26 cellular contexts compared by ENCODE assay signal in the genomic region with DNA sequence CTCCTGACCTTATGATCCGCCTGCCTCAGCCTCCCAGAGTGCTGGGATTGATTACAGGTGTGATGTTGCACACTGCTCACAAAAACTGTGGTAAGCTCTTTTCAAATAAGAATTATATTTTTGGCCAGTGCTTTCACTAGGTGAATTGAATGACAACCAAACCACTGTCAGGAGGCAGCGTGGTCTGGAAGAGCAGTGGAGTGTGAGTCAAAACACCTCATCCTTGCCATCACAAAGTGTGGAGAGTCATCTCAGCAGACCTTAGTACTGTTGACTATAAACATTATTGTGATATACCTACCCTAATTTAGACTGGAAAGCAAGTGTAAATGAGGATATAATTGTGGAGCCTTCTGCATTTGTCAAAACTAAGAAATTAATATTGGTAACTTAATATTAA.
DNase-seq lines count a peak whose midpoint lies in the region; ATAC-seq and TF ChIP-seq lines count a peak whose summit lies in the region.
"Had no signal": no experiment of that assay in that cellular context is flagged by ENCODE, and none has a peak within 500 bp of the region (broad histone marks: within the 10 kb centered on the region; RNA-seq: fewer than 3 reads in every experiment).

No MANE protein-coding gene starts in this region.

- no peak for TF ChIP-seq CTCF in heart left ventricle (IDR thresholded peaks at IDR 0.05)
- no peak for TF ChIP-seq CTCF in gastroesophageal sphincter (IDR thresholded peaks at IDR 0.05)

- TF ChIP-seq POLR2A in heart left ventricle (IDR thresholded peaks at IDR 0.05) (no peak), gastroesophageal sphincter (IDR thresholded peaks at IDR 0.05) (no peak)

- H3K27me3 ChIP-seq in heart left ventricle (no peaks in the 10 kb centered on the region), gastroesophageal sphincter (no peaks in the 10 kb centered on the region)
- H3K27me3 ChIP-seq: esophagus muscularis mucosa, gastrocnemius medialis, Peyer's patch, SJCRH30 had no signal

- 73 to 90% (median 85%) methylated on average over 2 of the region's 2 CpGs for WGBS in heart left ventricle, 4 donors
- 60 to 100% methylated on average over 1 of the region's 2 CpGs for WGBS in gastroesophageal sphincter (ENCODE audit: low coverage in 1 of 2), 2 donors

- peaks cover 17% of the 10 kb centered on the region for H3K4me1 Mint-ChIP-seq in activated T-helper 17 cell treated with anti-CD3 and anti-CD28 coated beads, Interleukin-2, amount 50 U/mL, for 72 hours
- peaks cover 3 to 20% of the 10 kb centered on the region in 2 donors for H3K4me1 Mint-ChIP-seq in stimulated activated naive B cell treated with anti-CD40 and anti-IgM and Interleukin-4, amounts not matched to agents 10 μg/mL and 1 μg/mL and 100 μg/mL, for 72 hours

- no peaks in the 10 kb centered on the region for H3K9me3 Mint-ChIP-seq in activated naive CD4-positive, alpha-beta T cell treated with anti-CD3 and anti-CD28 coated beads, Interleukin-2, amount 50 U/mL, for 72 hours
- H3K9me3 Mint-ChIP-seq in activated T-helper 17 cell treated with anti-CD3 and anti-CD28 coated beads, Interleukin-2, amount 50 U/mL, for 72 hours: no peaks in the 10 kb centered on the region
- H3K9me3 Mint-ChIP-seq in stimulated activated naive B cell treated with anti-CD40 and anti-IgM and Interleukin-4, amounts not matched to agents 10 μg/mL and 1 μg/mL and 100 μg/mL, for 72 hours: no peaks in the 10 kb centered on the region
- H3K9me3 Mint-ChIP-seq: activated naive CD4-positive, alpha-beta T cell treated with anti-CD3 and anti-CD28 coated beads, Interleukin-2, amount 50 U/mL, for 24 hours; activated T-cell treated with anti-CD3 and anti-CD28 coated beads, Interleukin-2, amount 50 U/mL, for 4 hours; CD14-positive monocyte; HFFc6; stimulated activated memory B cell treated with anti-CD40 and anti-IgM and Interleukin-4, amounts not matched to agents 10 μg/mL and 1 μg/mL and 100 μg/mL, for 72 hours had no signal

- ATAC-seq in activated naive CD4-positive, alpha-beta T cell treated with anti-CD3 and anti-CD28 coated beads, Interleukin-2, amount 50 U/mL, for 72 hours: peak; percentile 61 to 76
- peak; percentile 53 for ATAC-seq in HG02884 (IDR thresholded peaks at IDR 0.05; ENCODE audit: unreplicated experiment)
- peak; percentile 34 for ATAC-seq in activated T-helper 17 cell treated with anti-CD3 and anti-CD28 coated beads, Interleukin-2, amount 50 U/mL, for 72 hours (replicated peaks)
- ATAC-seq in stimulated activated naive B cell treated with anti-CD40 and anti-IgM and Interleukin-4, amounts not matched to agents 10 μg/mL and 1 μg/mL and 100 μg/mL, for 72 hours (replicated peaks): peak; percentile 52 to 61
- no peak for ATAC-seq in heart left ventricle
- ATAC-seq in gastroesophageal sphincter: no peak
- ATAC-seq: gastrocnemius medialis; K562; psoas muscle; stimulated activated memory B cell treated with anti-CD40 and anti-IgM and Interleukin-4, amounts not matched to agents 10 μg/mL and 1 μg/mL and 100 μg/mL, for 72 hours had no signal

- no peak overlapping the region for H3K4me3 Mint-ChIP-seq in activated T-helper 17 cell treated with anti-CD3 and anti-CD28 coated beads, Interleukin-2, amount 50 U/mL, for 72 hours
- no peak overlapping the region for H3K4me3 Mint-ChIP-seq in stimulated activated naive B cell treated with anti-CD40 and anti-IgM and Interleukin-4, amounts not matched to agents 10 μg/mL and 1 μg/mL and 100 μg/mL, for 72 hours
- H3K4me3 Mint-ChIP-seq: activated naive CD4-positive, alpha-beta T cell treated with anti-CD3 and anti-CD28 coated beads, Interleukin-2, amount 50 U/mL, for 24 hours; activated T-cell treated with anti-CD3 and anti-CD28 coated beads, Interleukin-2, amount 50 U/mL, for 4 hours; CD14-positive monocyte; HFFc6; stimulated activated memory B cell treated with anti-CD40 and anti-IgM and Interleukin-4, amounts not matched to agents 10 μg/mL and 1 μg/mL and 100 μg/mL, for 72 hours had no signal

- H3K36me3 Mint-ChIP-seq in activated naive CD4-positive, alpha-beta T cell treated with anti-CD3 and anti-CD28 coated beads, Interleukin-2, amount 50 U/mL, for 72 hours: no peaks in the 10 kb centered on the region
- H3K36me3 Mint-ChIP-seq in activated T-helper 17 cell treated with anti-CD3 and anti-CD28 coated beads, Interleukin-2, amount 50 U/mL, for 72 hours (ENCODE audit: low read depth): no peaks in the 10 kb centered on the region
- peaks cover 0 to 1% of the 10 kb centered on the region in 2 donors for H3K36me3 Mint-ChIP-seq in stimulated activated naive B cell treated with anti-CD40 and anti-IgM and Interleukin-4, amounts not matched to agents 10 μg/mL and 1 μg/mL and 100 μg/mL, for 72 hours
- H3K36me3 Mint-ChIP-seq: CD14-positive monocyte; stimulated activated memory B cell treated with anti-CD40 and anti-IgM and Interleukin-4, amounts not matched to agents 10 μg/mL and 1 μg/mL and 100 μg/mL, for 72 hours had no signal

- H3K4me3 ChIP-seq in heart left ventricle (no peak overlapping the region), gastroesophageal sphincter (no peak overlapping the region)
- H3K4me3 ChIP-seq: esophagus muscularis mucosa, gastrocnemius medialis, K562, Peyer's patch, psoas muscle, SJCRH30, thoracic aorta had no signal

- H3K4me1 ChIP-seq in heart left ventricle (peaks cover 0 to 23% (median 1%) of the 10 kb centered on the region in 12 donors), gastroesophageal sphincter (peaks cover 0 to 10% (median 0%) of the 10 kb centered on the region in 3 donors)
- H3K4me1 ChIP-seq: Peyer's patch, SJCRH30 had no signal

- H3K36me3 ChIP-seq in heart left ventricle (no peaks in the 10 kb centered on the region), gastroesophageal sphincter (no peaks in the 10 kb centered on the region)
- H3K36me3 ChIP-seq: esophagus muscularis mucosa, gastrocnemius medialis, Peyer's patch, thoracic aorta had no signal

- no peaks in the 10 kb centered on the region for H3K27me3 Mint-ChIP-seq in activated T-helper 17 cell treated with anti-CD3 and anti-CD28 coated beads, Interleukin-2, amount 50 U/mL, for 72 hours
- H3K27me3 Mint-ChIP-seq in stimulated activated naive B cell treated with anti-CD40 and anti-IgM and Interleukin-4, amounts not matched to agents 10 μg/mL and 1 μg/mL and 100 μg/mL, for 72 hours: no peaks in the 10 kb centered on the region
- H3K27me3 Mint-ChIP-seq: activated naive CD4-positive, alpha-beta T cell treated with anti-CD3 and anti-CD28 coated beads, Interleukin-2, amount 50 U/mL, for 24 hours; stimulated activated memory B cell treated with anti-CD40 and anti-IgM and Interleukin-4, amounts not matched to agents 10 μg/mL and 1 μg/mL and 100 μg/mL, for 72 hours had no signal

- no peaks in the 10 kb centered on the region for H3K9me3 ChIP-seq in heart left ventricle
- no peaks in the 10 kb centered on the region for H3K9me3 ChIP-seq in gastroesophageal sphincter
- H3K9me3 ChIP-seq: esophagus muscularis mucosa, gastrocnemius medialis, Peyer's patch, psoas muscle, SJCRH30, thoracic aorta had no signal

- intact Hi-C loops in heart left ventricle (cut with DNase I): no loop called here

- DNase-seq in activated naive CD4-positive, alpha-beta T cell treated with anti-CD3 and anti-CD28 coated beads, Interleukin-2, amount 50 U/mL, for 72 hours (ENCODE audit: low spot score in 2 of 2): peak in 1 of 2 donors; percentile 14
- DNase-seq in activated naive CD4-positive, alpha-beta T cell (lab: John Stamatoyannopoulos, UW): no peak
- no peak for DNase-seq in stimulated activated naive B cell treated with anti-CD40 and anti-IgM and Interleukin-4, amounts not matched to agents 10 μg/mL and 1 μg/mL and 100 μg/mL, for 72 hours
- DNase-seq in heart left ventricle (no peak), NCI-H1694 treated with DMSO at 0.1 percent for 48 hours (lab: John Stamatoyannopoulos, UW) (no peak)
- DNase-seq: activated T-cell treated with anti-CD3 and anti-CD28 coated beads, Interleukin-2, amount 50 U/mL, for 4 hours; effector memory CD4-positive, alpha-beta T cell; EL; gastrocnemius medialis; HFFc6; islet precursor cell; MM.1S; NCI-H1436; NCI-H524 treated with DMSO at 0.1 percent for 48 hours; Peyer's patch; psoas muscle; SJCRH30 had no signal

- TF ChIP-seq EP300 in gastroesophageal sphincter (IDR thresholded peaks at IDR 0.05): no peak

- no peak overlapping the region for H3K27ac Mint-ChIP-seq in activated naive CD4-positive, alpha-beta T cell treated with anti-CD3 and anti-CD28 coated beads, Interleukin-2, amount 50 U/mL, for 72 hours
- H3K27ac Mint-ChIP-seq in activated T-helper 17 cell treated with anti-CD3 and anti-CD28 coated beads, Interleukin-2, amount 50 U/mL, for 72 hours: no peak overlapping the region
- no peak overlapping the region for H3K27ac Mint-ChIP-seq in stimulated activated naive B cell treated with anti-CD40 and anti-IgM and Interleukin-4, amounts not matched to agents 10 μg/mL and 1 μg/mL and 100 μg/mL, for 72 hours
- H3K27ac Mint-ChIP-seq: activated naive CD4-positive, alpha-beta T cell treated with anti-CD3 and anti-CD28 coated beads, Interleukin-2, amount 50 U/mL, for 24 hours; stimulated activated memory B cell treated with anti-CD40 and anti-IgM and Interleukin-4, amounts not matched to agents 10 μg/mL and 1 μg/mL and 100 μg/mL, for 72 hours had no signal

- no peak overlapping the region for H3K27ac ChIP-seq in heart left ventricle
- H3K27ac ChIP-seq in gastroesophageal sphincter: no peak overlapping the region
- H3K27ac ChIP-seq: esophagus muscularis mucosa, gastrocnemius medialis, Peyer's patch, psoas muscle, SJCRH30, thoracic aorta had no signal

Comparison
In these comparisons a context has a peak if more than half of its experiments do, and no peak if none do; other contexts are left out.
1. ATAC-seq: peak in activated naive CD4-positive, alpha-beta T cell treated with anti-CD3 and anti-CD28 coated beads, Interleukin-2, amount 50 U/mL, for 72 hours (2 of 2), HG02884 (single experiment), activated T-helper 17 cell treated with anti-CD3 and anti-CD28 coated beads, Interleukin-2, amount 50 U/mL, for 72 hours (single experiment) and stimulated activated naive B cell treated with anti-CD40 and anti-IgM and Interleukin-4, amounts not matched to agents 10 μg/mL and 1 μg/mL and 100 μg/mL, for 72 hours (2 of 2); none in heart left ventricle (0 of 4) and gastroesophageal sphincter (single experiment).